In the genomic region with DNA sequence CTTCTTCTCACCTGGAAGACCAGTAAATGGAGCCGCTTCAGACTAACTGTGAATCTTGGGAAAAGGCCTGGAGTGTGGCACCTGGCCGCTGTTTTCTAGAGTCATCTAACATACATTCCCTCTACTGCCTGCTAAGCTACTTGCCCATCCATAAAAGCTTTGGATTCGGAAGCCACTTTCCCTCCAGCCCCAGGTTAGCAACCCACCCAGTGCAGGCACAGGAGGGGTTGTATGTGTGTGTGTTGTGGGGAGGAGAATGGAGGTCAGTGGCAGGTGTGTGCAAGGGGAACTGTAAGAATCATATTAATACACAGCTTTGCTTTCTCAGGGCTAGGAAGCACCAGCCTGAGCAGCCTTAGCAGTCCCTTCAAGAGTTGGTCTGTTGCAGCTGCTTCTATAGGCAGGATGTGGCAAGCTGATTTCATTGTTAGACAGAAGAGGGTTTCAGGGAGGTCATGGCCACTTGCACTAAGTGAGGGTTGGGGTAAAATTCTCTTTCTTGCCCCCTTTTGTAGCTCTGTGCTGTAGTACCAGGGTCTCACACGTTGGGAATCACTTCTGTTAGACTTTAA, we compare ENCODE assay signal across 14 cellular contexts. TPM values are rescaled to one million over a fixed set of nuclear protein-coding genes. Genes with fewer than 3 reads are reported as not detected.
A peak's percentile ranks its signal among the peaks of the same experiment; 100 is the strongest.
DNase-seq lines count a peak whose midpoint lies in the region; ATAC-seq lines count a peak whose summit lies in the region.
"Had no signal": no experiment of that assay in that cellular context is flagged by ENCODE, and none has a peak within 500 bp of the region (broad histone marks: within the 10 kb centered on the region; RNA-seq: fewer than 3 reads in every experiment).

No MANE protein-coding gene starts in this region.

- peak overlapping the region; percentile 78 for H3K27ac Mint-ChIP-seq in activated CD8-positive, alpha-beta memory T cell treated with anti-CD3 and anti-CD28 coated beads, Interleukin-2, amount 10 ng/mL, durations not matched to agents 7 days and 5 days
- H3K27ac Mint-ChIP-seq in stimulated activated memory B cell treated with anti-CD40 and anti-IgM and Interleukin-4, amounts not matched to agents 10 μg/mL and 1 μg/mL and 100 μg/mL, for 72 hours = no peak overlapping the region

- H3K4me3 Mint-ChIP-seq in activated CD8-positive, alpha-beta memory T cell treated with anti-CD3 and anti-CD28 coated beads, Interleukin-2, amount 10 ng/mL, durations not matched to agents 7 days and 5 days = no peak overlapping the region
- no peak overlapping the region for H3K4me3 Mint-ChIP-seq in stimulated activated memory B cell treated with anti-CD40 and anti-IgM and Interleukin-4, amounts not matched to agents 10 μg/mL and 1 μg/mL and 100 μg/mL, for 72 hours

- peak; percentile 95 for ATAC-seq in activated CD8-positive, alpha-beta memory T cell treated with anti-CD3 and anti-CD28 coated beads, Interleukin-2, amount 10 ng/mL, durations not matched to agents 7 days and 5 days
- peak; percentile 82 for ATAC-seq in HG02610 (IDR thresholded peaks at IDR 0.05; ENCODE audit: unreplicated experiment)
- ATAC-seq in HG03457 (IDR thresholded peaks at IDR 0.05; ENCODE audit: unreplicated experiment) = peak; percentile 86
- ATAC-seq in stimulated activated memory B cell treated with anti-CD40 and anti-IgM and Interleukin-4, amounts not matched to agents 10 μg/mL and 1 μg/mL and 100 μg/mL, for 72 hours = peak; percentile 31

- DNase-seq in activated CD8-positive, alpha-beta memory T cell treated with anti-CD3 and anti-CD28 coated beads, Interleukin-2, amount 10 ng/mL, durations not matched to agents 7 days and 5 days = peak; percentile 61
- DNase-seq in activated CD8-positive, alpha-beta memory T cell treated with anti-CD3 and anti-CD28 coated beads, Interleukin-2, amount 50 U/mL, for 4 hours = no peak
- no peak for DNase-seq in activated gamma-delta T cell (lab: John Stamatoyannopoulos, UW)
- DNase-seq in MV-4-11 (lab: John Stamatoyannopoulos, UW) = no peak
- no peak for DNase-seq in NCI-H2227 treated with DMSO at 0.1 percent for 48 hours (lab: John Stamatoyannopoulos, UW)
- DNase-seq: ACHN, NCI-H446 treated with DMSO at 0.1 percent for 48 hours, T-helper 9 cell, transverse colon had no signal

- CTCF ChIA-PET in activated CD8-positive, alpha-beta memory T cell treated with anti-CD3 and anti-CD28 coated beads, Interleukin-2, amount 10 ng/mL, durations not matched to agents 7 days and 5 days (lab: Charles Lee) = interaction anchor here (0.6 to 4.6 kb wide), 4 partner anchors 8 to 76 kb away, joined by 3 to 31 read pairs (median 9); a partner anchor contains a TSS

- peaks cover 59% of the 10 kb centered on the region for H3K36me3 Mint-ChIP-seq in activated CD8-positive, alpha-beta memory T cell treated with anti-CD3 and anti-CD28 coated beads, Interleukin-2, amount 10 ng/mL, durations not matched to agents 7 days and 5 days
- peaks cover 59% of the 10 kb centered on the region for H3K36me3 Mint-ChIP-seq in stimulated activated memory B cell treated with anti-CD40 and anti-IgM and Interleukin-4, amounts not matched to agents 10 μg/mL and 1 μg/mL and 100 μg/mL, for 72 hours

- H3K27me3 Mint-ChIP-seq in activated CD8-positive, alpha-beta memory T cell treated with anti-CD3 and anti-CD28 coated beads, Interleukin-2, amount 10 ng/mL, durations not matched to agents 7 days and 5 days = no peaks in the 10 kb centered on the region
- no peaks in the 10 kb centered on the region for H3K27me3 Mint-ChIP-seq in stimulated activated memory B cell treated with anti-CD40 and anti-IgM and Interleukin-4, amounts not matched to agents 10 μg/mL and 1 μg/mL and 100 μg/mL, for 72 hours

- H3K9me3 Mint-ChIP-seq in activated CD8-positive, alpha-beta memory T cell treated with anti-CD3 and anti-CD28 coated beads, Interleukin-2, amount 10 ng/mL, durations not matched to agents 7 days and 5 days (ENCODE audit: low read depth) = peaks cover 8% of the 10 kb centered on the region
- H3K9me3 Mint-ChIP-seq in stimulated activated memory B cell treated with anti-CD40 and anti-IgM and Interleukin-4, amounts not matched to agents 10 μg/mL and 1 μg/mL and 100 μg/mL, for 72 hours = no peaks in the 10 kb centered on the region

- H3K4me1 Mint-ChIP-seq in activated CD8-positive, alpha-beta memory T cell treated with anti-CD3 and anti-CD28 coated beads, Interleukin-2, amount 10 ng/mL, durations not matched to agents 7 days and 5 days = peaks cover 44% of the 10 kb centered on the region
- H3K4me1 Mint-ChIP-seq in stimulated activated memory B cell treated with anti-CD40 and anti-IgM and Interleukin-4, amounts not matched to agents 10 μg/mL and 1 μg/mL and 100 μg/mL, for 72 hours = peaks cover 46% of the 10 kb centered on the region

RNA-seq across cellular contexts. Expression of a gene that starts 8.9 kb away (rescaled TPM):
- total RNA-seq in activated CD8-positive, alpha-beta memory T cell treated with anti-CD3 and anti-CD28 coated beads, Interleukin-2, amount 10 ng/mL, durations not matched to agents 7 days and 5 days = 10 to 100 TPM; 15.0 to 15.3 TPM

RNA-seq across cellular contexts. Expression of a gene that starts 9.1 kb away (rescaled TPM):
- total RNA-seq in activated CD8-positive, alpha-beta memory T cell treated with anti-CD3 and anti-CD28 coated beads, Interleukin-2, amount 10 ng/mL, durations not matched to agents 7 days and 5 days = 10 to 100 TPM in 1 of 2 experiments, 1 to 10 TPM in 1; 7.0 to 11.8 TPM

RNA-seq across cellular contexts. Expression of a gene that starts 43.4 kb away (rescaled TPM):
- not detected for total RNA-seq in activated CD8-positive, alpha-beta memory T cell treated with anti-CD3 and anti-CD28 coated beads, Interleukin-2, amount 10 ng/mL, durations not matched to agents 7 days and 5 days
- total RNA-seq: endothelial cell of umbilical vein, omental fat pad had no signal

Comparison
In these comparisons a context has a peak if more than half of its experiments do, and no peak if none do; other contexts are left out.
1. ATAC-seq: peak in every context shown above with its lines; median percentile 95 in activated CD8-positive, alpha-beta memory T cell treated with anti-CD3 and anti-CD28 coated beads, Interleukin-2, amount 10 ng/mL, durations not matched to agents 7 days and 5 days; 86 in HG03457; 82 in HG02610; 31 in stimulated activated memory B cell treated with anti-CD40 and anti-IgM and Interleukin-4, amounts not matched to agents 10 μg/mL and 1 μg/mL and 100 μg/mL, for 72 hours.